ENCODE assay signal across 38 cellular contexts in the genomic region with DNA sequence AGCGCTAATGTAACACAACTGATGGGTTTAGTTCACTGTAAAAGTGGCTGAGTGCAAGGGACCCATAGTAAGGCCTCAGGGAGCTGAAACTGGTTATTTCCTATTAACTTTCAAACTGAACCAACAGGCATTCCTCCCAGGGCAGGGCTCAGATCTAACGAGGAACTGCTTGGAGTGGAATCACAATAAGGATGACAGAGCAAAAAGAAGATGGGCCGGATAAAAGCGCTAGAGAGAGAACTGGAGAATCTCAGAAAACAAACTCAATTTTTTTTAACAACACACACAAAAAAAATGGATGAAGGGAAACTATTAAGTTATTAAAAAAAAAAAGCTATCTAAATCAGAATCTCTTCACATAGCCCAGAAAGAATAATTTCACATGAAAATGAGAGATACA.
"Had no signal": no experiment of that assay in that cellular context is flagged by ENCODE, and none has a peak within 500 bp of the region (broad histone marks: within the 10 kb centered on the region; RNA-seq: fewer than 3 reads in every experiment).

No MANE protein-coding gene starts in this region.

- H3K4me1 ChIP-seq: ascending aorta, colonic mucosa had no signal

- H3K9me3 Mint-ChIP-seq: activated CD4-positive, alpha-beta memory T cell treated with anti-CD3 and anti-CD28 coated beads, Interleukin-2, amount 10 ng/mL, durations not matched to agents 7 days and 5 days; activated CD4-positive, alpha-beta T cell treated with anti-CD3 and anti-CD28 coated beads, Interleukin-2, amount 10 ng/mL, durations not matched to agents 7 days and 5 days; activated naive CD4-positive, alpha-beta T cell treated with anti-CD3 and anti-CD28 coated beads, Interleukin-2, amount 10 ng/mL, durations not matched to agents 7 days and 5 days; activated naive CD4-positive, alpha-beta T cell treated with anti-CD3 and anti-CD28 coated beads, Interleukin-2, amount 50 U/mL, for 24 hours; activated naive CD8-positive, alpha-beta T cell treated with anti-CD3 and anti-CD28 coated beads, Interleukin-2, amount 10 ng/mL, durations not matched to agents 7 days and 5 days; activated naive CD8-positive, alpha-beta T cell treated with anti-CD3 and anti-CD28 coated beads, Interleukin-2, amount 50 U/mL, for 24 hours; activated T-cell treated with anti-CD3 and anti-CD28 coated beads, Interleukin-2, amount 50 U/mL, for 24 hours; activated T-helper 2 cell treated with anti-CD3 and anti-CD28 coated beads, Interferon-gamma antibody, Interleukin-2, Interleukin-4, amounts not matched to agents 10 μg/mL and 5 μg/mL and 100 μg/mL, durations not matched to agents 14 hours and 24 hours and 36 hours; brain; central memory CD8-positive, alpha-beta T cell; T-helper 2 cell treated with Interferon-gamma antibody and Interleukin-4, amounts not matched to agents 5 μg/mL and 100 μg/mL, for 36 hours had no signal

- ATAC-seq: activated CD4-positive, alpha-beta T cell treated with anti-CD3 and anti-CD28 coated beads for 36 hours; activated CD4-positive, CD25-positive, alpha-beta regulatory T cell treated with anti-CD3 and anti-CD28 coated beads, Interleukin-2, amount 50 U/mL, for 24 hours; activated CD8-positive, alpha-beta memory T cell treated with anti-CD3 and anti-CD28 coated beads, Interleukin-2, amount 10 ng/mL, durations not matched to agents 7 days and 5 days; activated CD8-positive, alpha-beta T cell treated with anti-CD3 and anti-CD28 coated beads, Interleukin-2, amount 10 ng/mL, durations not matched to agents 7 days and 5 days; activated naive CD8-positive, alpha-beta T cell treated with anti-CD3 and anti-CD28 coated beads, Interleukin-2, amount 50 U/mL, for 24 hours; WTC11 had no signal

- H3K27ac ChIP-seq: ascending aorta, cardiac muscle cell, colonic mucosa, WERI-Rb-1 had no signal

- H3K9me3 ChIP-seq: ascending aorta, colonic mucosa had no signal

- H3K27me3 ChIP-seq: ascending aorta, cardiac muscle cell, colonic mucosa had no signal

- DNase-seq: activated CD4-positive, alpha-beta memory T cell treated with anti-CD3 and anti-CD28 coated beads, Interleukin-2, amount 10 ng/mL, durations not matched to agents 7 days and 5 days; activated CD4-positive, alpha-beta T cell treated with anti-CD3 and anti-CD28 coated beads for 1 hour; activated CD4-positive, alpha-beta T cell treated with anti-CD3 and anti-CD28 coated beads for 36 hours; activated CD4-positive, alpha-beta T cell treated with anti-CD3 and anti-CD28 coated beads for 48 hours; activated CD4-positive, alpha-beta T cell treated with anti-CD3 and anti-CD28 coated beads, Interleukin-2, amount 10 ng/mL, durations not matched to agents 7 days and 5 days; activated CD4-positive, alpha-beta T cell treated with anti-CD3 and anti-CD28 coated beads, Interleukin-2, amount 50 U/mL, for 48 hours; activated CD4-positive, CD25-positive, alpha-beta regulatory T cell; activated CD8-positive, alpha-beta memory T cell treated with anti-CD3 and anti-CD28 coated beads for 24 hours; activated CD8-positive, alpha-beta memory T cell treated with anti-CD3 and anti-CD28 coated beads, Interleukin-2, amount 10 ng/mL, durations not matched to agents 7 days and 5 days; activated CD8-positive, alpha-beta memory T cell treated with anti-CD3 and anti-CD28 coated beads, Interleukin-2, amount 50 U/mL, for 48 hours; activated CD8-positive, alpha-beta T cell treated with anti-CD3 and anti-CD28 coated beads, Interleukin-2, amount 10 ng/mL, durations not matched to agents 7 days and 5 days; activated effector memory CD4-positive, alpha-beta T cell treated with Interleukin-2 at 50 U/mL for 16 hours; activated gamma-delta T cell; activated naive CD4-positive, alpha-beta T cell treated with anti-CD3 and anti-CD28 coated beads, Interleukin-2, amount 10 ng/mL, durations not matched to agents 7 days and 5 days; activated naive CD4-positive, alpha-beta T cell treated with Interleukin-2 at 50 U/mL for 16 hours; activated naive CD8-positive, alpha-beta T cell treated with anti-CD3 and anti-CD28 coated beads, Interleukin-2, amount 10 ng/mL, durations not matched to agents 7 days and 5 days; activated naive CD8-positive, alpha-beta T cell treated with anti-CD3 and anti-CD28 coated beads, Interleukin-2, amount 50 U/mL, for 24 hours; activated T-cell treated with anti-CD3 and anti-CD28 coated beads, Interleukin-2, amount 50 U/mL, for 24 hours; activated T-cell treated with anti-CD3 and anti-CD28 coated beads, Interleukin-2, amount 50 U/mL, for 48 hours; amygdala; anterior cingulate cortex; caudate nucleus; cerebellar nuclear complex; colonic mucosa; T-helper 2 cell; T-helper 9 cell; WERI-Rb-1 had no signal

- H3K4me3 ChIP-seq: ascending aorta, cardiac muscle cell, colonic mucosa had no signal

- H3K36me3 Mint-ChIP-seq: activated CD8-positive, alpha-beta memory T cell treated with anti-CD3 and anti-CD28 coated beads, Interleukin-2, amount 10 ng/mL, durations not matched to agents 7 days and 5 days; activated naive CD4-positive, alpha-beta T cell treated with anti-CD3 and anti-CD28 coated beads, Interleukin-2, amount 10 ng/mL, durations not matched to agents 7 days and 5 days; activated naive CD4-positive, alpha-beta T cell treated with anti-CD3 and anti-CD28 coated beads, Interleukin-2, amount 50 U/mL, for 24 hours; activated naive CD8-positive, alpha-beta T cell; activated naive CD8-positive, alpha-beta T cell treated with anti-CD3 and anti-CD28 coated beads, Interleukin-2, amount 10 ng/mL, durations not matched to agents 7 days and 5 days; brain; WTC11 had no signal

- H3K4me1 Mint-ChIP-seq: activated CD4-positive, alpha-beta T cell treated with anti-CD3 and anti-CD28 coated beads, Interleukin-2, amount 10 ng/mL, durations not matched to agents 7 days and 5 days; activated CD8-positive, alpha-beta memory T cell treated with anti-CD3 and anti-CD28 coated beads, Interleukin-2, amount 10 ng/mL, durations not matched to agents 7 days and 5 days; activated naive CD4-positive, alpha-beta T cell treated with anti-CD3 and anti-CD28 coated beads, Interleukin-2, amount 10 ng/mL, durations not matched to agents 7 days and 5 days; activated naive CD8-positive, alpha-beta T cell treated with anti-CD3 and anti-CD28 coated beads, Interleukin-2, amount 10 ng/mL, durations not matched to agents 7 days and 5 days; activated naive CD8-positive, alpha-beta T cell treated with anti-CD3 and anti-CD28 coated beads, Interleukin-2, amount 50 U/mL, for 24 hours; central memory CD8-positive, alpha-beta T cell had no signal

- H3K27ac Mint-ChIP-seq: activated CD4-positive, alpha-beta memory T cell treated with anti-CD3 and anti-CD28 coated beads, Interleukin-2, amount 10 ng/mL, durations not matched to agents 7 days and 5 days; activated CD4-positive, alpha-beta T cell treated with anti-CD3 and anti-CD28 coated beads for 36 hours; activated CD4-positive, alpha-beta T cell treated with anti-CD3 and anti-CD28 coated beads, Interleukin-2, amount 10 ng/mL, durations not matched to agents 7 days and 5 days; activated CD8-positive, alpha-beta memory T cell treated with anti-CD3 and anti-CD28 coated beads, Interleukin-2, amount 10 ng/mL, durations not matched to agents 7 days and 5 days; activated CD8-positive, alpha-beta T cell treated with anti-CD3 and anti-CD28 coated beads, Interleukin-2, amount 10 ng/mL, durations not matched to agents 7 days and 5 days; activated naive CD4-positive, alpha-beta T cell treated with anti-CD3 and anti-CD28 coated beads, Interleukin-2, amount 10 ng/mL, durations not matched to agents 7 days and 5 days; activated naive CD4-positive, alpha-beta T cell treated with anti-CD3 and anti-CD28 coated beads, Interleukin-2, amount 50 U/mL, for 24 hours; activated naive CD8-positive, alpha-beta T cell; activated naive CD8-positive, alpha-beta T cell treated with anti-CD3 and anti-CD28 coated beads, Interleukin-2, amount 10 ng/mL, durations not matched to agents 7 days and 5 days; activated naive CD8-positive, alpha-beta T cell treated with anti-CD3 and anti-CD28 coated beads, Interleukin-2, amount 50 U/mL, for 24 hours; activated T-cell treated with anti-CD3 and anti-CD28 coated beads, Interleukin-2, amount 50 U/mL, for 24 hours; activated T-helper 2 cell treated with anti-CD3 and anti-CD28 coated beads, Interferon-gamma antibody, Interleukin-2, Interleukin-4, amounts not matched to agents 10 μg/mL and 5 μg/mL and 100 μg/mL, durations not matched to agents 14 hours and 24 hours and 36 hours; brain; T-helper 2 cell treated with Interferon-gamma antibody and Interleukin-4, amounts not matched to agents 5 μg/mL and 100 μg/mL, for 36 hours; WTC11 had no signal

- FAIRE-seq: bronchial epithelial cell had no signal

- H3K4me3 Mint-ChIP-seq: activated CD4-positive, alpha-beta memory T cell treated with anti-CD3 and anti-CD28 coated beads, Interleukin-2, amount 10 ng/mL, durations not matched to agents 7 days and 5 days; activated CD4-positive, alpha-beta T cell treated with anti-CD3 and anti-CD28 coated beads for 36 hours; activated CD4-positive, alpha-beta T cell treated with anti-CD3 and anti-CD28 coated beads, Interleukin-2, amount 10 ng/mL, durations not matched to agents 7 days and 5 days; activated CD8-positive, alpha-beta memory T cell treated with anti-CD3 and anti-CD28 coated beads, Interleukin-2, amount 10 ng/mL, durations not matched to agents 7 days and 5 days; activated CD8-positive, alpha-beta T cell treated with anti-CD3 and anti-CD28 coated beads, Interleukin-2, amount 10 ng/mL, durations not matched to agents 7 days and 5 days; activated naive CD4-positive, alpha-beta T cell treated with anti-CD3 and anti-CD28 coated beads, Interleukin-2, amount 10 ng/mL, durations not matched to agents 7 days and 5 days; activated naive CD4-positive, alpha-beta T cell treated with anti-CD3 and anti-CD28 coated beads, Interleukin-2, amount 50 U/mL, for 24 hours; activated naive CD8-positive, alpha-beta T cell; activated naive CD8-positive, alpha-beta T cell treated with anti-CD3 and anti-CD28 coated beads, Interleukin-2, amount 10 ng/mL, durations not matched to agents 7 days and 5 days; activated naive CD8-positive, alpha-beta T cell treated with anti-CD3 and anti-CD28 coated beads, Interleukin-2, amount 50 U/mL, for 24 hours; activated T-cell treated with anti-CD3 and anti-CD28 coated beads, Interleukin-2, amount 50 U/mL, for 24 hours; brain; central memory CD8-positive, alpha-beta T cell; T-helper 2 cell treated with Interferon-gamma antibody and Interleukin-4, amounts not matched to agents 5 μg/mL and 100 μg/mL, for 36 hours; WTC11 had no signal

- H3K27me3 Mint-ChIP-seq: activated CD4-positive, alpha-beta T cell treated with anti-CD3 and anti-CD28 coated beads for 36 hours; brain had no signal

- H3K36me3 ChIP-seq: ascending aorta, cardiac muscle cell, colonic mucosa, WERI-Rb-1 had no signal
